In the genomic region with DNA sequence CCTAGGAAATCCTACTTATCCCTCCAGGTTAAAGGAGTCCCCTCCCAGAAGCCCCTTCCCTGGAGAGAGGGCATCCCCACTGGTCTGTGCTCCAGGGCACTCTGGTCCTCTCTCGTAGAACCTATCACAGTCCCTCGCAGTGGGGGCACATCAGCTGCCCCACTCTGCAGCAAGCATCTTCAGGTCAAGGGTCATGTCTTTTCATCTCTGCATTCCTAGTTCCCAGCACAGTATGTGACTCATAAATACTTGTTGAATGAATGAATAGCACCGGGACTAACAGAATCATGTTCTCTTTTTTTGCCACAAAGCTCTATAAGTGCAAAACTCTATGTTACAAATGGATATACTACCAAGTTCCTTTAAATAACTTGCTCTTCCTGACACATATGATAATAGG, we compare ENCODE assay signal across 13 cellular contexts. TPM values are rescaled to one million over a fixed set of nuclear protein-coding genes. Genes with fewer than 3 reads are reported as not detected.
DNase-seq lines count a peak whose midpoint lies in the region; ATAC-seq and TF ChIP-seq lines count a peak whose summit lies in the region.
"Had no signal": no experiment of that assay in that cellular context is flagged by ENCODE, and none has a peak within 500 bp of the region (broad histone marks: within the 10 kb centered on the region; RNA-seq: fewer than 3 reads in every experiment).

No MANE protein-coding gene starts in this region.

- H2BK20ac ChIP-seq in IMR-90 (ENCODE audit: low read depth, low read length), result no peak overlapping the region

- intact Hi-C loops in IMR-90 (cut with micrococcal nuclease), result no loop called here
- intact Hi-C loops in naive thymus-derived CD4-positive, alpha-beta T cell (cut with micrococcal nuclease), result no loop called here

- peak overlapping the region; percentile 39; the same call in 1 of the 2 replicates for H2BK120ac ChIP-seq in IMR-90 (ENCODE audit: low read depth, low read length)

- peaks cover 33 to 74% (median 68%) of the 10 kb centered on the region in 7 donors for H3K4me1 Mint-ChIP-seq in naive thymus-derived CD4-positive, alpha-beta T cell
- H3K4me1 Mint-ChIP-seq: endodermal cell had no signal

- H3K23ac ChIP-seq in IMR-90 (ENCODE audit: low read depth, low read length), result no peak overlapping the region

- no peak overlapping the region for H3K4me3 ChIP-seq in IMR-90 (ENCODE audit: insufficient read depth, low read depth, low read length)
- H3K4me3 ChIP-seq in brain microvascular endothelial cell (ENCODE audit: low read depth, low read length), result no peak overlapping the region
- H3K4me3 ChIP-seq in naive thymus-derived CD4-positive, alpha-beta T cell (ENCODE audit: low read length), result no peak overlapping the region

- ATAC-seq in IMR-90 (ENCODE audit: low read depth), result peak; percentile 98
- ATAC-seq in naive thymus-derived CD4-positive, alpha-beta T cell, result no peak
- ATAC-seq in HG02885 (IDR thresholded peaks at IDR 0.05; ENCODE audit: poor library complexity, unreplicated experiment), result no peak
- ATAC-seq: activated CD4-positive, alpha-beta T cell treated with anti-CD3 and anti-CD28 coated beads for 36 hours had no signal

- H3K27me3 ChIP-seq in IMR-90 (ENCODE audit: control insufficient read depth, insufficient read depth, low read length), result no peaks in the 10 kb centered on the region
- H3K27me3 ChIP-seq in brain microvascular endothelial cell (replicated peaks), result no peaks in the 10 kb centered on the region
- H3K27me3 ChIP-seq in naive thymus-derived CD4-positive, alpha-beta T cell (ENCODE audit: control insufficient read depth in 2 of 2, insufficient read depth in 2 of 2, low read length in 2 of 2), result no peaks in the 10 kb centered on the region

- no peak overlapping the region for H3K56ac ChIP-seq in IMR-90 (ENCODE audit: extremely low read depth, insufficient read depth, low read length)

- WGBS in IMR-90 (ENCODE audit: extremely low coverage in 2 of 2, insufficient read length in 1 of 2), 2 experiments, result 54% methylated on average over 2 of the region's 3 CpGs; no CpG with 5 or more reads in 1 of the 2 experiments

- H3K9ac ChIP-seq in IMR-90 (ENCODE audit: low read depth, low read length), result no peak overlapping the region

- H3K9me3 ChIP-seq in IMR-90 (ENCODE audit: control insufficient read depth, insufficient read depth, low read length), result no peaks in the 10 kb centered on the region
- H3K9me3 ChIP-seq in naive thymus-derived CD4-positive, alpha-beta T cell (ENCODE audit: control insufficient read depth in 2 of 3, low read length in 3 of 3), result no peaks in the 10 kb centered on the region

- no peak overlapping the region for H4K5ac ChIP-seq in IMR-90 (ENCODE audit: low read depth, low read length)

- no peak overlapping the region for H3K18ac ChIP-seq in IMR-90 (ENCODE audit: low read depth, low read length)

- peaks cover 7 to 55% (median 31%) of the 10 kb centered on the region in 5 donors for H3K36me3 Mint-ChIP-seq in naive thymus-derived CD4-positive, alpha-beta T cell
- H3K36me3 Mint-ChIP-seq: IgD-negative memory B cell had no signal

- peak overlapping the region; percentile 78 for H2BK5ac ChIP-seq in IMR-90 (ENCODE audit: low read depth, low read length, poor library complexity, severe bottlenecking)

- H3K14ac ChIP-seq in IMR-90 (replicated peaks; ENCODE audit: low read depth, low read length), result no peak overlapping the region

- peak overlapping the region; percentile 32 to 84 (median 63) for H3K27ac Mint-ChIP-seq in naive thymus-derived CD4-positive, alpha-beta T cell
- H3K27ac Mint-ChIP-seq: activated CD4-positive, alpha-beta T cell treated with anti-CD3 and anti-CD28 coated beads for 36 hours; endodermal cell; IgD-negative memory B cell had no signal

- H4K8ac ChIP-seq in IMR-90 (ENCODE audit: low read depth in 2 of 2, low read length in 2 of 2), result no peak overlapping the region

- dilution Hi-C loops in IMR-90 (cut with HindIII; ENCODE audit: low sequenced_read_pairs, unreplicated experiment), result no loop called here

- CTCF ChIA-PET in IMR-90 (lab: Yijun Ruan, JAX), result interaction anchor here (1.2 kb wide), 1 partner anchor 20 kb away, joined by 4 read pairs; no protein-coding TSS in a partner anchor
- CTCF ChIA-PET in naive thymus-derived CD4-positive, alpha-beta T cell (lab: Charles Lee), result no interaction called here

- no peak for TF ChIP-seq POLR2A in IMR-90 (IDR thresholded peaks at IDR 0.05; ENCODE audit: low read depth, low read length)

- in situ Hi-C loops in IMR-90 (cut with MboI; ENCODE audit: low sequenced_read_pairs) (no loop called here), brain microvascular endothelial cell (cut with HindIII; ENCODE audit: low pct_ligation_motif_present, low sequenced_read_pairs) (no loop called here)

- H4K20me1 ChIP-seq in IMR-90 (ENCODE audit: insufficient read depth, low read length), result no peaks in the 10 kb centered on the region

- H3K36me3 ChIP-seq in IMR-90 (ENCODE audit: control insufficient read depth, insufficient read depth, low read length), result no peaks in the 10 kb centered on the region
- H3K36me3 ChIP-seq in brain microvascular endothelial cell (replicated peaks), result no peaks in the 10 kb centered on the region
- no peaks in the 10 kb centered on the region for H3K36me3 ChIP-seq in naive thymus-derived CD4-positive, alpha-beta T cell (ENCODE audit: control insufficient read depth in 2 of 3, insufficient read depth in 3 of 3, low read length in 3 of 3)

- peaks cover 5% of the 10 kb centered on the region for H3K4me1 ChIP-seq in IMR-90 (ENCODE audit: control insufficient read depth, insufficient read depth, low read length)
- H3K4me1 ChIP-seq in naive thymus-derived CD4-positive, alpha-beta T cell (ENCODE audit: control insufficient read depth in 2 of 2, insufficient read depth in 2 of 2, low read length in 2 of 2), result peaks cover 30 to 42% of the 10 kb centered on the region in 2 donors

- H3K4ac ChIP-seq in IMR-90 (ENCODE audit: low read depth, low read length), result peak overlapping the region; percentile 12; the same call in 1 of the 2 replicates

- no peak overlapping the region for H3K4me3 Mint-ChIP-seq in naive thymus-derived CD4-positive, alpha-beta T cell
- H3K4me3 Mint-ChIP-seq: activated CD4-positive, alpha-beta T cell treated with anti-CD3 and anti-CD28 coated beads for 36 hours; activated naive CD8-positive, alpha-beta T cell; endodermal cell; IgD-negative memory B cell had no signal

- no TSS peak for BruUV-seq in IMR-90 (replicated peaks; lab: Mats Ljungman, UMichigan)

- no peak for TF ChIP-seq RAD21 in IMR-90 (IDR thresholded peaks at IDR 0.05; ENCODE audit: low read length)

- H2AK9ac ChIP-seq in IMR-90 (replicated peaks; ENCODE audit: low read depth, low read length, poor library complexity), result no peak overlapping the region

- peak; percentile 39 for DNase-seq in Daoy (ENCODE audit: low read depth)
- peak; percentile 86 for DNase-seq in IMR-90
- peak; percentile 66 for DNase-seq in brain microvascular endothelial cell
- no peak for DNase-seq in naive thymus-derived CD4-positive, alpha-beta T cell
- DNase-seq in retina, result no peak
- no peak for DNase-seq in SIG-M5 (lab: John Stamatoyannopoulos, UW)
- no peak for DNase-seq in UCSD-AML1 (lab: John Stamatoyannopoulos, UW; ENCODE audit: unreplicated experiment)
- DNase-seq: activated CD4-positive, alpha-beta T cell treated with anti-CD3 and anti-CD28 coated beads for 36 hours; DMS79 treated with DMSO at 0.1 percent for 48 hours; endodermal cell had no signal

- no peaks in the 10 kb centered on the region for H3K27me3 Mint-ChIP-seq in naive thymus-derived CD4-positive, alpha-beta T cell
- H3K27me3 Mint-ChIP-seq: activated CD4-positive, alpha-beta T cell treated with anti-CD3 and anti-CD28 coated beads for 36 hours; activated naive CD8-positive, alpha-beta T cell; IgD-negative memory B cell had no signal

- TF ChIP-seq CTCF in IMR-90 (conservative IDR thresholded peaks at IDR 0.05; ENCODE audit: low read depth, low read length) (no peak), brain microvascular endothelial cell (IDR thresholded peaks at IDR 0.05; ENCODE audit: low read depth, low read length, missing control alignments) (no peak)

- no peak overlapping the region for H3K4me2 ChIP-seq in IMR-90 (ENCODE audit: low read depth, low read length)

- peak overlapping the region; percentile 28; the same call in 1 of the 3 replicates for H2BK15ac ChIP-seq in IMR-90 (ENCODE audit: low read depth, low read length)

- H3K27ac ChIP-seq in IMR-90 (ENCODE audit: insufficient read depth, low read length) (no peak overlapping the region), brain microvascular endothelial cell (no peak overlapping the region)
- no peak overlapping the region for H3K27ac ChIP-seq in naive thymus-derived CD4-positive, alpha-beta T cell (ENCODE audit: low read depth, low read length)

- no peak overlapping the region for H2AK5ac ChIP-seq in IMR-90 (ENCODE audit: low read depth, low read length)

- H2AFZ ChIP-seq in IMR-90 (replicated peaks; ENCODE audit: low read length, poor library complexity), result no peak overlapping the region

- no peaks in the 10 kb centered on the region for H3K9me3 Mint-ChIP-seq in naive thymus-derived CD4-positive, alpha-beta T cell
- H3K9me3 Mint-ChIP-seq: endodermal cell, IgD-negative memory B cell had no signal

- POLR2A ChIA-PET in IMR-90 (lab: Charles Lee; ENCODE audit: unreplicated experiment), result interaction anchor here (0.7 kb wide), 1 partner anchor 193 kb away, joined by 9 read pairs; no protein-coding TSS in a partner anchor
- POLR2A ChIA-PET in naive thymus-derived CD4-positive, alpha-beta T cell (lab: Charles Lee), result interaction anchor here (1.2 to 1.4 kb wide), 2 partner anchors 9 to 58 kb away, joined by 3 read pairs; no protein-coding TSS in a partner anchor

- H4K91ac ChIP-seq in IMR-90 (ENCODE audit: insufficient read depth, low read depth, low read length), result 0 out of 2 replicates have a peak overlapping the region, but pooled peaks have one; percentile 1

- no peaks in the 10 kb centered on the region; a peak in 1 of 4 replicates for H3K79me1 ChIP-seq in IMR-90 (ENCODE audit: low read depth in 1 of 2, low read length in 2 of 2)

- H3K9me1 ChIP-seq in IMR-90 (ENCODE audit: insufficient read depth, low read length), result peaks cover 17% of the 10 kb centered on the region

TF ChIP-seq in IMR-90, 13 proteins besides CTCF, POLR2A, EP300 and RAD21 (continues in another document):
- no peak for TF ChIP-seq CHD1 (IDR thresholded peaks at IDR 0.05; ENCODE audit: low read depth, low read length)

RNA-seq across cellular contexts. Expression of gene RNF157, which starts 36.0 kb away (rescaled TPM):
- 4.8 and 7.3 TPM in 2 replicates for total RNA-seq in Daoy (2014; rRNA removed; shearing (Covaris generic))
- total RNA-seq in IMR-90 (2012; rRNA removed), result 0.54 and 0.83 TPM in 2 replicates
- polyA plus RNA-seq in IMR-90 (2012; rRNA removed), result 1.1 and 1.3 TPM in 2 replicates
- 0.56 and 0.93 TPM in 2 replicates for polyA plus RNA-seq in IMR-90 (2012; cell fraction: cytosol; rRNA removed)
- 0.74 and 1.1 TPM in 2 replicates for polyA plus RNA-seq in IMR-90 (2012; cell fraction: nucleus; rRNA removed; ENCODE audit: low replicate concordance)
- 10 to 100 TPM; 49.2 to 96.3 (median 50.8) TPM for total RNA-seq in naive thymus-derived CD4-positive, alpha-beta T cell
- 10 to 100 TPM; 10.4 to 17.3 TPM for polyA plus RNA-seq in naive thymus-derived CD4-positive, alpha-beta T cell

Comparison
In these comparisons a context has a peak if more than half of its experiments do, and no peak if none do; other contexts are left out.
1. DNase-seq: peak in Daoy (single experiment), IMR-90 (single experiment) and brain microvascular endothelial cell (single experiment); none in naive thymus-derived CD4-positive, alpha-beta T cell (0 of 9), retina (single experiment), SIG-M5 (single experiment) and UCSD-AML1 (single experiment).